2 cellular contexts compared by ENCODE assay signal in genomic region chr18:3269900-3270299, GRCh38.
TF ChIP-seq lines count a peak whose summit lies in the region.

No MANE protein-coding gene starts in this region.

TF ChIP-seq in SK-N-SH, 30 proteins besides CTCF, POLR2A, EP300 and RAD21 (continued from another document):
- TF ChIP-seq USF2 (IDR thresholded peaks at IDR 0.05; ENCODE audit: borderline replicate concordance, low read depth, low read length): no peak
- no peak for TF ChIP-seq TCF12 (IDR thresholded peaks at IDR 0.05)
- TF ChIP-seq ELF1 (IDR thresholded peaks at IDR 0.05): no peak

TF ChIP-seq in SK-N-SH treated with all-trans-retinoic acid at 6 μM for 48 hours, 23 proteins besides CTCF, POLR2A, EP300 and RAD21 (continued from another document):
- no peak for TF ChIP-seq ARNTL (CRISPR knock-in tag; IDR thresholded peaks at IDR 0.05; ENCODE audit: borderline replicate concordance, low read depth)
- TF ChIP-seq TCF4 (CRISPR knock-in tag; IDR thresholded peaks at IDR 0.05; ENCODE audit: borderline replicate concordance): no peak
- TF ChIP-seq ZNF565 (CRISPR knock-in tag; conservative IDR thresholded peaks at IDR 0.05; ENCODE audit: low read depth): no peak
- no peak for TF ChIP-seq SNAI2 (CRISPR knock-in tag; IDR thresholded peaks at IDR 0.05)
- no peak for TF ChIP-seq CSDC2 (CRISPR knock-in tag; IDR thresholded peaks at IDR 0.05)
- no peak for TF ChIP-seq ZNF8 (CRISPR knock-in tag; IDR thresholded peaks at IDR 0.05)
- TF ChIP-seq PATZ1 (CRISPR knock-in tag; IDR thresholded peaks at IDR 0.05; ENCODE audit: borderline replicate concordance): no peak
- TF ChIP-seq ZC3H10 (CRISPR knock-in tag; IDR thresholded peaks at IDR 0.05): no peak
- TF ChIP-seq ZNF70 (CRISPR knock-in tag; IDR thresholded peaks at IDR 0.05): no peak
- no peak for TF ChIP-seq CREB5 (CRISPR knock-in tag; IDR thresholded peaks at IDR 0.05; ENCODE audit: low read depth)
- TF ChIP-seq PPARA (CRISPR knock-in tag; IDR thresholded peaks at IDR 0.05; ENCODE audit: borderline replicate concordance): no peak
- no peak for TF ChIP-seq GLIS3 (CRISPR knock-in tag; IDR thresholded peaks at IDR 0.05)
- TF ChIP-seq OSR1 (CRISPR knock-in tag; IDR thresholded peaks at IDR 0.05): no peak
- TF ChIP-seq ZFP30 (CRISPR knock-in tag; IDR thresholded peaks at IDR 0.05): no peak
- TF ChIP-seq POU6F1 (CRISPR knock-in tag; IDR thresholded peaks at IDR 0.05; ENCODE audit: borderline replicate concordance, low read depth): no peak
TF ChIP-seq in SK-N-SH treated with all-trans-retinoic acid at 6 μM for 48 hours: peak in this region for 0.
